In the genomic region with DNA sequence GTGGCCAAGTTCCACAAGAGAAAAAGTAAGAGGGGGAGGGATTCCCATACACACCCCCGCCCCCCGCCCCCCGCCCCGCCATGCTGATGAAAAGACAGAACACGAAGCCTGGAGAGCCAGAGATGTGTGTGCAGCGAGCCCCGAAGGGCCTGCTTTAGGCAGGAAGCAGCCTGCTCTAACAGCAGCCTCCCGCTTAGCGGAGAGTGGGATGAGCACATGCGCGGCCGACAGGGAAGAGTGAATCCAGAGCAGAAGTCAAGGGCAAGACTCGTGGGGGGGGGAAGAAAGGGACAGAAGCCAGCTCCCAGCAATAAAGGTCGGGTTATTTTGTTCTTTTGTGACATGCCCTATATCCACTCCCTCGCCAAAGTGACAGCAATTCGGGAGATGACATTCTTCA, we compare ENCODE assay signal across 13 cellular contexts.
DNase-seq lines count a peak whose midpoint lies in the region; ATAC-seq and TF ChIP-seq lines count a peak whose summit lies in the region.
"Had no signal": no experiment of that assay in that cellular context is flagged by ENCODE, and none has a peak within 500 bp of the region (broad histone marks: within the 10 kb centered on the region; RNA-seq: fewer than 3 reads in every experiment).

No MANE protein-coding gene starts in this region.

- DNase-seq in NCI-H2029 (lab: John Stamatoyannopoulos, UW) (peak; percentile 77), anterior cingulate cortex (lab: John Stamatoyannopoulos, UW) (peak in 31 of 58 donors; percentile 9 to 51 (median 24)), left lobe of liver (ENCODE audit: low spot score) (no peak), sigmoid colon (peak; percentile 92), foreskin melanocyte (no peak)
- no peak for DNase-seq in stimulated activated CD4-positive, alpha-beta T cell treated with anti-CD3 and anti-CD28 coated beads, Interleukin-2, amount 100 ng/mL, for 48 hours
- no peak for DNase-seq in activated naive CD4-positive, alpha-beta T cell treated with anti-CD3 and anti-CD28 coated beads, Interleukin-2, amount 50 U/mL, for 72 hours (ENCODE audit: low spot score in 2 of 2)
- DNase-seq: activated CD4-positive, alpha-beta memory T cell treated with anti-CD3 and anti-CD28 coated beads for 36 hours; activated effector memory CD4-positive, alpha-beta T cell treated with anti-CD3 and anti-CD28 coated beads, Interleukin-2, amount 50 U/mL, for 16 hours; DND-41; RPMI8226; T-helper 9 cell had no signal

- WGBS in sigmoid colon, 2 donors = 33 to 67% methylated on average over 16 of the region's 16 CpGs

- ATAC-seq in left lobe of liver (peak; percentile 23), GM18511 (IDR thresholded peaks at IDR 0.05; ENCODE audit: unreplicated experiment) (no peak)
- no peak for ATAC-seq in activated naive CD4-positive, alpha-beta T cell treated with anti-CD3 and anti-CD28 coated beads, Interleukin-2, amount 50 U/mL, for 72 hours

- peaks cover 0 to 33% (median 13%) of the 10 kb centered on the region in 4 donors for H3K36me3 ChIP-seq in sigmoid colon

- H3K27ac Mint-ChIP-seq in activated naive CD4-positive, alpha-beta T cell treated with anti-CD3 and anti-CD28 coated beads, Interleukin-2, amount 50 U/mL, for 72 hours = no peak overlapping the region
- H3K27ac Mint-ChIP-seq: activated CD4-positive, alpha-beta memory T cell treated with anti-CD3 and anti-CD28 coated beads for 36 hours had no signal

- TF ChIP-seq POLR2A in sigmoid colon (IDR thresholded peaks at IDR 0.05) = no peak

- no peaks in the 10 kb centered on the region for H3K27me3 ChIP-seq in sigmoid colon

- peak overlapping the region in 3 of 4 donors; percentile 74 to 81 (median 79) for H3K27ac ChIP-seq in sigmoid colon

- no peak overlapping the region for H3K4me3 ChIP-seq in sigmoid colon

- no peaks in the 10 kb centered on the region for H3K9me3 ChIP-seq in sigmoid colon

- TF ChIP-seq EP300 in sigmoid colon (IDR thresholded peaks at IDR 0.05) = no peak

- peaks cover 0 to 59% (median 42%) of the 10 kb centered on the region in 4 donors for H3K4me1 ChIP-seq in sigmoid colon

- peaks cover 19% of the 10 kb centered on the region in 2 donors for H3K36me3 Mint-ChIP-seq in activated naive CD4-positive, alpha-beta T cell treated with anti-CD3 and anti-CD28 coated beads, Interleukin-2, amount 50 U/mL, for 72 hours

- no peaks in the 10 kb centered on the region for H3K9me3 Mint-ChIP-seq in activated naive CD4-positive, alpha-beta T cell treated with anti-CD3 and anti-CD28 coated beads, Interleukin-2, amount 50 U/mL, for 72 hours
- H3K9me3 Mint-ChIP-seq: activated CD4-positive, alpha-beta memory T cell treated with anti-CD3 and anti-CD28 coated beads for 36 hours had no signal

- intact Hi-C loops in sigmoid colon (cut with DNase I) = loop anchor here (10.0 kb wide), 1 partner anchor 280 kb away; a partner anchor contains a TSS

- no peak for TF ChIP-seq CTCF in sigmoid colon (IDR thresholded peaks at IDR 0.05)

Comparison
In these comparisons a context has a peak if more than half of its experiments do, and no peak if none do; other contexts are left out.
1. DNase-seq: peak in NCI-H2029 (single experiment), anterior cingulate cortex (31 of 58) and sigmoid colon (single experiment); none in left lobe of liver (single experiment), stimulated activated CD4-positive, alpha-beta T cell treated with anti-CD3 and anti-CD28 coated beads, Interleukin-2, amount 100 ng/mL, for 48 hours (0 of 2), foreskin melanocyte (single experiment) and activated naive CD4-positive, alpha-beta T cell treated with anti-CD3 and anti-CD28 coated beads, Interleukin-2, amount 50 U/mL, for 72 hours (0 of 2).